ENCODE assay signal across 8 cellular contexts in the genomic region with DNA sequence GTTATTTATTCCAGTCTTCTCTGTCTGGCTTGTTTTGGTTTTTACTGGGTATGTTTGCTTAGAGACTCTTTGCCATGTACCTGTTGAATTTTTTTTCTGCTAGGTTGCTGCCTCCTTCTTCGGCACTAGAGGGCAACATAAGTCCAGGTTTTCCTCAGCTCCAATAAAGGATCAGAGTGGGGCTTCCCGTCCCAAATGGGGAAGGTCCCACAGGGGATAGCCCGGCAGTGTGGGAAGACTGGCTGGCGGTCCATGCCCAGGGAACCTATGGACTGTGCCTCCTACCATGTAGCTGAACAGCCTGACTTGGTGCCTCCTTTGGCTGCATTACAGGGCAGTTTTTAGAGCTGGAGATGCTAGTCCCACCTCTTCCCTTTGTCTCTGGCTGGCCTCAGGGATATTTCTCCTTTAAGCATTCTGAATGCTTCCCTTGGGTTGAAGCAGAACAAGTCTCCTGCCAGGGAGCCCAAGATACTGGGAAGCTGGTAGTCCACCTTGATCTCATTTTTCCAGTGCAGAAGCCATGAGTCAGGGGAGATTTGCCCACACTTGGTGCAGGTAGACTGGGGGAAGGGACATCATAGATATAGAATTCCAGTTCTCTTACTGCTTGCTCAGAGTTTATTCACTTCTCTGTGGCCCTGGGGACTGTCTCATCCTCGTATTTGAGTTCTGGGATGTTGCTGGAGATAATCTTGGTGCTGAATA.
A peak's percentile ranks its signal among the peaks of the same experiment; 100 is the strongest.
DNase-seq lines count a peak whose midpoint lies in the region; ATAC-seq and TF ChIP-seq lines count a peak whose summit lies in the region.

No MANE protein-coding gene starts in this region.

- TF ChIP-seq CTCF in fibroblast of the aortic adventitia (IDR thresholded peaks at IDR 0.05; ENCODE audit: insufficient read depth, low read length): peak; percentile 74
- TF ChIP-seq CTCF in progenitor cell of endocrine pancreas (IDR thresholded peaks at IDR 0.05; ENCODE audit: unreplicated experiment): peak; percentile 60

- peaks cover 7% of the 10 kb centered on the region for H3K36me3 Mint-ChIP-seq in progenitor cell of endocrine pancreas (ENCODE audit: insufficient read depth)

- H3K27ac Mint-ChIP-seq in progenitor cell of endocrine pancreas: no peak overlapping the region

- no peaks in the 10 kb centered on the region for H3K4me1 Mint-ChIP-seq in progenitor cell of endocrine pancreas (ENCODE audit: low read depth)

- H3K27me3 Mint-ChIP-seq in progenitor cell of endocrine pancreas: no peaks in the 10 kb centered on the region

- H3K4me3 ChIP-seq in fibroblast of the aortic adventitia (ENCODE audit: low read depth, low read length): no peak overlapping the region

- no peak for ATAC-seq in GM18907 (IDR thresholded peaks at IDR 0.05; ENCODE audit: unreplicated experiment)

- DNase-seq in A172 (ENCODE audit: low spot score) (peak; percentile 14), ELF-1 (ENCODE audit: low read depth, low spot score) (peak; percentile 84), NCI-H128 (lab: John Stamatoyannopoulos, UW; ENCODE audit: unreplicated experiment) (peak; percentile 4), fibroblast of the aortic adventitia (ENCODE audit: low read depth) (peak; percentile 63), progenitor cell of endocrine pancreas (ENCODE audit: low spot score, unreplicated experiment) (no peak), occipital lobe (lab: John Stamatoyannopoulos, UW) (no peak)
- peak; percentile 28 to 41 for DNase-seq in activated CD4-positive, alpha-beta T cell treated with anti-CD3 and anti-CD28 coated beads, Interleukin-2, amount 50 U/mL, for 48 hours

- H3K4me3 Mint-ChIP-seq in progenitor cell of endocrine pancreas (ENCODE audit: low read depth): no peak overlapping the region

- peaks cover 11% of the 10 kb centered on the region for H3K9me3 Mint-ChIP-seq in progenitor cell of endocrine pancreas (ENCODE audit: low read depth)

Comparison
In these comparisons a context has a peak if more than half of its experiments do, and no peak if none do; other contexts are left out.
1. DNase-seq: peak in A172 (single experiment), ELF-1 (single experiment), NCI-H128 (single experiment), activated CD4-positive, alpha-beta T cell treated with anti-CD3 and anti-CD28 coated beads, Interleukin-2, amount 50 U/mL, for 48 hours (2 of 2) and fibroblast of the aortic adventitia (single experiment); none in progenitor cell of endocrine pancreas (single experiment) and occipital lobe (single experiment).